ENCODE assay signal across 16 cellular contexts in genomic region chr2:239949537-239949936, GRCh38.
DNase-seq lines count a peak whose midpoint lies in the region; ATAC-seq and TF ChIP-seq lines count a peak whose summit lies in the region.
"Had no signal": no experiment of that assay in that cellular context is flagged by ENCODE, and none has a peak within 500 bp of the region (broad histone marks: within the 10 kb centered on the region; RNA-seq: fewer than 3 reads in every experiment).

No MANE protein-coding gene starts in this region.

- no peaks in the 10 kb centered on the region for H4K20me1 ChIP-seq in H9 (ENCODE audit: control insufficient read depth, insufficient read depth, insufficient read length)

- no peak overlapping the region for H3K4ac ChIP-seq in H9 (ENCODE audit: low read depth, low read length)

- no peak overlapping the region for H2BK5ac ChIP-seq in H9 (ENCODE audit: insufficient read length, low read length)

- H3K23ac ChIP-seq in H9 (ENCODE audit: insufficient read length, low read depth, low read length) = no peak overlapping the region

- ATAC-seq in HG03135 (IDR thresholded peaks at IDR 0.05; ENCODE audit: unreplicated experiment) = no peak
- ATAC-seq in HG03342 (IDR thresholded peaks at IDR 0.05; ENCODE audit: unreplicated experiment) = no peak
- ATAC-seq: A549, GM23338 had no signal

- H2BK20ac ChIP-seq in H9 (ENCODE audit: low read depth, low read length, poor library complexity, severe bottlenecking) = no peak overlapping the region

- no peak overlapping the region for H2BK12ac ChIP-seq in H9 (ENCODE audit: insufficient read length, low read depth, low read length)

- no CpG with 5 or more reads among the region's 7 CpGs for WGBS in H9 (ENCODE audit: extremely low coverage, insufficient read length, low lambda C conversion rate)
- 80 to 84% methylated on average over 7 of the region's 7 CpGs for WGBS in sigmoid colon, 2 donors

- no peaks in the 10 kb centered on the region for H3K9me3 Mint-ChIP-seq in H9
- H3K9me3 Mint-ChIP-seq in chondrocyte (ENCODE audit: low read depth) = no peaks in the 10 kb centered on the region
- H3K9me3 Mint-ChIP-seq: CD8-positive, alpha-beta memory T cell; GM23338 had no signal

- H3K4me3 ChIP-seq in left ventricle myocardium inferior (no peak overlapping the region), sigmoid colon (no peak overlapping the region)
- H3K4me3 ChIP-seq: A549, GM23338 had no signal

- intact Hi-C loops in cardiac septum (cut with DNase I) = no loop called here
- intact Hi-C loops in left ventricle myocardium inferior (cut with micrococcal nuclease) = no loop called here
- intact Hi-C loops in sigmoid colon (cut with DNase I) = no loop called here

- H3K36me3 ChIP-seq in left ventricle myocardium inferior (no peaks in the 10 kb centered on the region), sigmoid colon (no peaks in the 10 kb centered on the region)
- H3K36me3 ChIP-seq: BE2C had no signal

- peaks cover 5 to 8% of the 10 kb centered on the region in 2 experiments; a peak in 3 of 4 replicates for H3K4me1 Mint-ChIP-seq in H9
- H3K4me1 Mint-ChIP-seq in chondrocyte (ENCODE audit: low read depth) = peaks cover 10% of the 10 kb centered on the region

- no peak for TF ChIP-seq POLR2A in sigmoid colon (IDR thresholded peaks at IDR 0.05)

- H3K36me3 Mint-ChIP-seq in H9 (ENCODE audit: insufficient read depth in 1 of 3, low read depth in 3 of 3) (peaks cover 3 to 5% (median 5%) of the 10 kb centered on the region in 3 experiments; a peak in 3 of 7 replicates), chondrocyte (ENCODE audit: low read depth) (peaks cover 2% of the 10 kb centered on the region)

- no peak overlapping the region for H3K9ac ChIP-seq in H9 (ENCODE audit: extremely low read depth, insufficient read length, low read length)

- TF ChIP-seq CTCF in left ventricle myocardium inferior (IDR thresholded peaks at IDR 0.05; ENCODE audit: borderline replicate concordance) = no peak
- no peak for TF ChIP-seq CTCF in H9 (conservative IDR thresholded peaks at IDR 0.05)
- TF ChIP-seq CTCF in chondrocyte (IDR thresholded peaks at IDR 0.05) = no peak
- no peak for TF ChIP-seq CTCF in sigmoid colon (IDR thresholded peaks at IDR 0.05)

- no peak overlapping the region for H2BK15ac ChIP-seq in H9 (ENCODE audit: low read depth, low read length)

- H3K56ac ChIP-seq in H9 (ENCODE audit: insufficient read length, low read depth, low read length) = no peak overlapping the region

- peaks cover 33% of the 10 kb centered on the region for H3K4me1 ChIP-seq in left ventricle myocardium inferior
- H3K4me1 ChIP-seq in H9 (ENCODE audit: insufficient read depth, low read length) = no peaks in the 10 kb centered on the region
- peaks cover 0 to 43% (median 39%) of the 10 kb centered on the region in 4 donors for H3K4me1 ChIP-seq in sigmoid colon
- H3K4me1 ChIP-seq: A549, Caco-2 had no signal

- H3K27ac ChIP-seq in left ventricle myocardium inferior (replicated peaks) = no peak overlapping the region
- no peak overlapping the region for H3K27ac ChIP-seq in H9 (ENCODE audit: insufficient read length, low read depth, low read length)
- H3K27ac ChIP-seq in sigmoid colon = no peak overlapping the region
- H3K27ac ChIP-seq: A549 had no signal

- H3T11ph ChIP-seq in H9 (ENCODE audit: low read length) = no peak overlapping the region

- no peaks in the 10 kb centered on the region for H3K9me3 ChIP-seq in left ventricle myocardium inferior (replicated peaks)
- H3K9me3 ChIP-seq in H9 (ENCODE audit: control insufficient read depth, low read depth, low read length) = no peaks in the 10 kb centered on the region
- no peaks in the 10 kb centered on the region for H3K9me3 ChIP-seq in sigmoid colon
- H3K9me3 ChIP-seq: A549, BE2C, Caco-2 had no signal

- no peak overlapping the region for H2AFZ ChIP-seq in H9 (ENCODE audit: low read length)
- H2AFZ ChIP-seq: GM23338 had no signal

- H3K79me2 ChIP-seq in H9 (ENCODE audit: insufficient read depth, low read length) = no peaks in the 10 kb centered on the region

- no peak overlapping the region for H3K14ac ChIP-seq in H9 (ENCODE audit: insufficient read depth, low read length)

- no peak overlapping the region for H2BK120ac ChIP-seq in H9 (ENCODE audit: low read depth, low read length, poor library complexity, severe bottlenecking)

- H3K18ac ChIP-seq in H9 (ENCODE audit: insufficient read length, low read depth, low read length) = no peak overlapping the region

- H3K27ac Mint-ChIP-seq in H9 = no peak overlapping the region
- H3K27ac Mint-ChIP-seq in chondrocyte (ENCODE audit: unreplicated experiment) = no peak overlapping the region
- H3K27ac Mint-ChIP-seq: GM23338 had no signal

- H4K8ac ChIP-seq in H9 (replicated peaks; ENCODE audit: insufficient read length, low read depth, low read length) = no peak overlapping the region

- H4K5ac ChIP-seq in H9 (ENCODE audit: insufficient read length, low read depth, low read length) = no peak overlapping the region

- no peak overlapping the region for H3K4me3 Mint-ChIP-seq in H9
- no peak overlapping the region for H3K4me3 Mint-ChIP-seq in chondrocyte (ENCODE audit: unreplicated experiment)
- H3K4me3 Mint-ChIP-seq: GM23338 had no signal

- DNase-seq in cardiac septum (ENCODE audit: low spot score) = peak; percentile 69
- no peak for DNase-seq in left ventricle myocardium inferior
- peak; percentile 13 for DNase-seq in H9
- peak; percentile 44 for DNase-seq in chondrocyte (ENCODE audit: low spot score)
- peak; percentile 25 for DNase-seq in sigmoid colon
- no peak for DNase-seq in NCI-H2107 treated with DMSO at 0.1 percent for 48 hours (lab: John Stamatoyannopoulos, UW; ENCODE audit: unreplicated experiment)
- DNase-seq: BE2C, Caco-2, DND-41, GDM1, IMR-90 had no signal

- no peak overlapping the region for H2AK5ac ChIP-seq in H9 (ENCODE audit: insufficient read length, low read length)

- H3K27me3 ChIP-seq in left ventricle myocardium inferior (ENCODE audit: low read depth) (no peaks in the 10 kb centered on the region), H9 (ENCODE audit: insufficient read depth, low read length) (no peaks in the 10 kb centered on the region), sigmoid colon (no peaks in the 10 kb centered on the region)
- H3K27me3 ChIP-seq: BE2C had no signal

- H3K79me1 ChIP-seq in H9 (ENCODE audit: insufficient read depth, low read depth, low read length, poor library complexity, severe bottlenecking) = no peaks in the 10 kb centered on the region

- H4K91ac ChIP-seq in H9 (ENCODE audit: insufficient read length, low read depth, low read length) = no peak overlapping the region

- H3K23me2 ChIP-seq in H9 (ENCODE audit: insufficient read length, low read depth, low read length, poor library complexity, severe bottlenecking) = no peaks in the 10 kb centered on the region

- H3K27me3 Mint-ChIP-seq in H9 (ENCODE audit: low read depth) = 0 out of 2 replicates have a peak, but pooled peaks cover 1% of the 10 kb centered on the region
- no peaks in the 10 kb centered on the region for H3K27me3 Mint-ChIP-seq in chondrocyte (ENCODE audit: low read depth)
- H3K27me3 Mint-ChIP-seq: CD8-positive, alpha-beta memory T cell had no signal

- H3K4me2 ChIP-seq in H9 (ENCODE audit: insufficient read depth, insufficient read length, low read length) = no peak overlapping the region
- H3K4me2 ChIP-seq: A549, GM23338 had no signal

- TF ChIP-seq EP300 in sigmoid colon (IDR thresholded peaks at IDR 0.05) = no peak

Comparison
In these comparisons a context has a peak if more than half of its experiments do, and no peak if none do; other contexts are left out.
1. DNase-seq: peak in cardiac septum (single experiment), H9 (single experiment), chondrocyte (single experiment) and sigmoid colon (single experiment); none in left ventricle myocardium inferior (single experiment) and NCI-H2107 treated with DMSO at 0.1 percent for 48 hours (single experiment).